32 cellular contexts compared by ENCODE assay signal in the genomic region with DNA sequence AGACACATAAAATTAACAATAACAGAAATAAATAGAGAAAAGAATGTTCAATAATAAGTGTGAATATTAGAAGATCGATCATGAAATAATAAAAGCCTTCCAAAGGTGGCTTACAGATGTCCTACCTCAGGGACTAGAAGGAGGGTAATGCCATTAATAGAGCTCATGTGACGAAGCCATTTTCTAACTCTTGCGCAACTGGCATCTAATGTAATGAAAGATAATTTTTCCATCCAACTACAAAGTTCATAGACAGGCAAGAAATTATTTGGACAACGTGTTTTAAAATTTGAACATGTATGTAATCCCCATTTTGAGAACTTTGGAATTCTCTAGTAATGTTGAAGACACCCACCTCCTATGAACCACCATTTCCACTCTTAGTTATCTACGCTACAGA.
"Had no signal": no experiment of that assay in that cellular context is flagged by ENCODE, and none has a peak within 500 bp of the region (broad histone marks: within the 10 kb centered on the region; RNA-seq: fewer than 3 reads in every experiment).

No MANE protein-coding gene starts in this region.

- DNase-seq: activated B cell treated with CpG ODN at 0.5 μM for 24 hours; activated CD4-positive, alpha-beta memory T cell treated with anti-CD3 and anti-CD28 coated beads for 36 hours; activated CD4-positive, alpha-beta T cell treated with anti-CD3 and anti-CD28 coated beads for 4 hours; activated CD4-positive, alpha-beta T cell treated with anti-CD3 and anti-CD28 coated beads, Interleukin-2, amount 10 ng/mL, durations not matched to agents 24 days and 14 days; activated CD4-positive, alpha-beta T cell treated with anti-CD3 and anti-CD28 coated beads, Interleukin-2, amount 50 U/mL, for 1 hour; activated CD4-positive, alpha-beta T cell treated with anti-CD3 and anti-CD28 coated beads, Interleukin-2, amount 50 U/mL, for 4 hours; activated CD4-positive, CD25-positive, alpha-beta regulatory T cell treated with anti-CD3 and anti-CD28 coated beads, Interleukin-2, amount 50 U/mL, for 72 hours; activated CD8-positive, alpha-beta memory T cell treated with anti-CD3 and anti-CD28 coated beads, Interleukin-2, amount 50 U/mL, for 4 hours; activated CD8-positive, alpha-beta T cell treated with anti-CD3 and anti-CD28 coated beads for 36 hours; activated effector memory CD4-positive, alpha-beta T cell treated with Interleukin-2 at 50 U/mL for 16 hours; activated gamma-delta T cell; activated naive CD4-positive, alpha-beta T cell treated with anti-CD3 and anti-CD28 coated beads, Interleukin-2, amount 50 U/mL, for 16 hours; activated naive CD4-positive, alpha-beta T cell treated with Interleukin-2 at 50 U/mL for 16 hours; activated naive CD8-positive, alpha-beta T cell treated with anti-CD3 and anti-CD28 coated beads for 36 hours; activated T-cell treated with anti-CD3 and anti-CD28 coated beads, Interleukin-2, amount 50 U/mL, for 24 hours; activated T-cell treated with anti-CD3 and anti-CD28 coated beads, Interleukin-2, amount 50 U/mL, for 48 hours; adrenal gland; amniotic stem cell; aorta; body of pancreas; brain microvascular endothelial cell; central memory CD4-positive, alpha-beta T cell; T-helper 2 cell; T-helper 9 cell had no signal

- H3K4me1 Mint-ChIP-seq: activated B cell treated with CpG ODN at 0.5 μM for 24 hours; activated CD4-positive, alpha-beta T cell treated with anti-CD3 and anti-CD28 coated beads, Interleukin-2, amount 10 ng/mL, durations not matched to agents 24 days and 14 days; activated naive CD8-positive, alpha-beta T cell treated with anti-CD3 and anti-CD28 coated beads for 36 hours had no signal

- H3K27ac Mint-ChIP-seq: activated B cell treated with CpG ODN at 0.5 μM for 24 hours; activated CD4-positive, alpha-beta memory T cell treated with anti-CD3 and anti-CD28 coated beads for 36 hours; activated CD4-positive, alpha-beta T cell treated with anti-CD3 and anti-CD28 coated beads, Interleukin-2, amount 10 ng/mL, durations not matched to agents 24 days and 14 days; activated CD8-positive, alpha-beta T cell treated with anti-CD3 and anti-CD28 coated beads for 36 hours; activated naive CD4-positive, alpha-beta T cell treated with anti-CD3 and anti-CD28 coated beads, Interleukin-2, amount 50 U/mL, for 72 hours; activated naive CD8-positive, alpha-beta T cell treated with anti-CD3 and anti-CD28 coated beads for 36 hours; activated T-cell treated with anti-CD3 and anti-CD28 coated beads, Interleukin-2, amount 50 U/mL, for 24 hours; activated T-helper 2 cell treated with anti-CD3 and anti-CD28 coated beads, Interferon-gamma antibody, Interleukin-2, Interleukin-4, amounts not matched to agents 10 μg/mL and 5 μg/mL and 100 μg/mL, durations not matched to agents 14 hours and 24 hours and 36 hours; T-helper 1 cell treated with Interleukin-12 subunit alpha and Interleukin-12 subunit beta and Interleukin-4 antibody, amounts not matched to agents 30 μg/mL and 1 μg/mL, for 36 hours; T-helper 2 cell treated with Interferon-gamma antibody and Interleukin-4, amounts not matched to agents 5 μg/mL and 100 μg/mL, for 36 hours had no signal

- H3K36me3 ChIP-seq: adrenal gland, brain microvascular endothelial cell, breast epithelium had no signal

- H3K4me3 Mint-ChIP-seq: activated B cell treated with CpG ODN at 0.5 μM for 24 hours; activated CD4-positive, alpha-beta memory T cell treated with anti-CD3 and anti-CD28 coated beads for 36 hours; activated CD4-positive, alpha-beta T cell treated with anti-CD3 and anti-CD28 coated beads, Interleukin-2, amount 10 ng/mL, durations not matched to agents 24 days and 14 days; activated CD8-positive, alpha-beta T cell treated with anti-CD3 and anti-CD28 coated beads for 36 hours; activated naive CD8-positive, alpha-beta T cell treated with anti-CD3 and anti-CD28 coated beads for 36 hours; activated T-cell treated with anti-CD3 and anti-CD28 coated beads, Interleukin-2, amount 50 U/mL, for 24 hours; T-helper 1 cell treated with Interleukin-12 subunit alpha and Interleukin-12 subunit beta and Interleukin-4 antibody, amounts not matched to agents 30 μg/mL and 1 μg/mL, for 36 hours; T-helper 2 cell treated with Interferon-gamma antibody and Interleukin-4, amounts not matched to agents 5 μg/mL and 100 μg/mL, for 36 hours had no signal

- FAIRE-seq: astrocyte, TTC549 had no signal

- H3K36me3 Mint-ChIP-seq: activated CD4-positive, alpha-beta memory T cell treated with anti-CD3 and anti-CD28 coated beads for 36 hours; activated naive CD4-positive, alpha-beta T cell treated with anti-CD3 and anti-CD28 coated beads, Interleukin-2, amount 50 U/mL, for 72 hours; activated naive CD8-positive, alpha-beta T cell treated with anti-CD3 and anti-CD28 coated beads for 36 hours had no signal

- H3K4me3 ChIP-seq: adrenal gland, body of pancreas, breast epithelium had no signal

- H3K27ac ChIP-seq: adrenal gland, body of pancreas, brain microvascular endothelial cell, breast epithelium, VCaP had no signal

- H3K9me3 ChIP-seq: adrenal gland, body of pancreas, breast epithelium had no signal

- ATAC-seq: activated CD8-positive, alpha-beta T cell treated with anti-CD3 and anti-CD28 coated beads for 36 hours; activated naive CD4-positive, alpha-beta T cell treated with anti-CD3 and anti-CD28 coated beads, Interleukin-2, amount 50 U/mL, for 72 hours; body of pancreas had no signal

- H3K27me3 ChIP-seq: adrenal gland, body of pancreas, brain microvascular endothelial cell, breast epithelium had no signal

- H3K4me1 ChIP-seq: adrenal gland, body of pancreas, breast epithelium had no signal

- H3K27me3 Mint-ChIP-seq: activated B cell treated with CpG ODN at 0.5 μM for 24 hours; activated CD4-positive, alpha-beta memory T cell treated with anti-CD3 and anti-CD28 coated beads for 36 hours; activated CD4-positive, alpha-beta T cell treated with anti-CD3 and anti-CD28 coated beads, Interleukin-2, amount 10 ng/mL, durations not matched to agents 24 days and 14 days; activated CD8-positive, alpha-beta T cell treated with anti-CD3 and anti-CD28 coated beads for 36 hours; activated naive CD8-positive, alpha-beta T cell treated with anti-CD3 and anti-CD28 coated beads for 36 hours; activated T-cell treated with anti-CD3 and anti-CD28 coated beads, Interleukin-2, amount 50 U/mL, for 24 hours had no signal
